ENCODE assay signal across 15 cellular contexts in the genomic region with DNA sequence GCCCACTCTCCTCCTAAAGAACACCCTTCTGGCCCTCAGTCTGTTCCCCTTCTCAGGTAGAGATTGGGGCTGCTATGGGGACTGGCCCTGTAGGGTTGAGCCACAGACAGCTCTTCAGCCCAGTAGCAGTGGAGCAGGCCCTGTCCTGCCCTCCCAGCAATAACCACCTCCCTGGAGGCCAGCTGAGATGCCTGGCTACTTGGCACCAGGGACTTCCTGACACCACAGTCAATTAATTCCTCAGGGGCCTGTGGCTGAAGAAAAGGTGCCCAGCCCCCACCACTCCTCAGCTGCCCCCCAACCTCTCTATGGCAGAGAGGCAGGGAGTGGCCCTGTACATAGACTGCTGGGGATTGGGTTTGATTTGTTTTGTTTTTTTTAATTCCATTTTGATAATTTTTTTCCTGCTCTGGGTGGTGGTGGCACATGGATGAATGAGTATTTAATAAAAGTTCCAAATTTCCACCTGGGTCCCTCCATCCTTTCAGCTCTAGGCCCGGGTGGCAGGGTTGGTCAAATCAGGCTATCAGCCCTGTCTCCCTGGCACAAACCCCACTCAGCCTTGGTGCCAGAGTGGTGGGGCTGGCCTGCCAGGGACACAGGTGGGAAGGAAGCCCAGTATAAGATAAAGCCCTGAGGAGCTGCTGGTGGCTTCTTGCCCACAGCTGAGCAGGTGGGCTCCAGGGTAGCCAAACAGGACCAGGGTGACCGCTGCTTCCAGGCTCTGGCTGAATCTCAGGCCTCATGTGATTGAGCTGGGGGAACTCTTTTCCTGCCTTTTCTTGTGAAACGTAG.
"Had no signal": no experiment of that assay in that cellular context is flagged by ENCODE, and none has a peak within 500 bp of the region (broad histone marks: within the 10 kb centered on the region; RNA-seq: fewer than 3 reads in every experiment).

No MANE protein-coding gene starts in this region.

- H3K4me1 ChIP-seq: right lobe of liver had no signal

- H3K4me3 ChIP-seq: esophagus squamous epithelium, right lobe of liver, testis, upper lobe of right lung had no signal

- H3K27me3 ChIP-seq: brain microvascular endothelial cell, esophagus squamous epithelium, right lobe of liver, testis, upper lobe of right lung had no signal

- H3K27ac ChIP-seq: brain microvascular endothelial cell, esophagus squamous epithelium, right lobe of liver, testis, upper lobe of right lung had no signal

- H3K4me3 Mint-ChIP-seq: activated CD8-positive, alpha-beta T cell treated with anti-CD3 and anti-CD28 coated beads for 36 hours; activated naive CD4-positive, alpha-beta T cell treated with anti-CD3 and anti-CD28 coated beads, Interleukin-2, amount 10 ng/mL, durations not matched to agents 7 days and 5 days; stimulated activated naive CD8-positive, alpha-beta T cell treated with anti-CD3 and anti-CD28 coated beads, Interleukin-15, amount 100 ng/mL, for 72 hours had no signal

- DNase-seq: activated CD8-positive, alpha-beta T cell treated with anti-CD3 and anti-CD28 coated beads for 36 hours; activated naive CD4-positive, alpha-beta T cell treated with anti-CD3 and anti-CD28 coated beads, Interleukin-2, amount 10 ng/mL, durations not matched to agents 7 days and 5 days; brain microvascular endothelial cell; esophagus squamous epithelium; foreskin fibroblast; glutamatergic neuron; naive thymus-derived CD8-positive, alpha-beta T cell; nucleus accumbens; right lobe of liver; stimulated activated CD4-positive, alpha-beta T cell treated with anti-CD3 and anti-CD28 coated beads, Interleukin-12 subunit alpha, Interleukin-12 subunit beta, amount 100 ng/mL, for 4 hours; stimulated activated naive CD8-positive, alpha-beta T cell treated with anti-CD3 and anti-CD28 coated beads, Interleukin-15, amount 100 ng/mL, for 72 hours; T-helper 9 cell; testis; upper lobe of right lung had no signal

- H3K27ac Mint-ChIP-seq: activated naive CD4-positive, alpha-beta T cell treated with anti-CD3 and anti-CD28 coated beads, Interleukin-2, amount 10 ng/mL, durations not matched to agents 7 days and 5 days; progenitor cell of endocrine pancreas had no signal

- ATAC-seq: activated CD8-positive, alpha-beta T cell treated with anti-CD3 and anti-CD28 coated beads for 36 hours; naive thymus-derived CD8-positive, alpha-beta T cell; right lobe of liver; stimulated activated naive CD8-positive, alpha-beta T cell treated with anti-CD3 and anti-CD28 coated beads, Interleukin-15, amount 100 ng/mL, for 72 hours; upper lobe of right lung had no signal

- H3K27me3 Mint-ChIP-seq: activated CD8-positive, alpha-beta T cell treated with anti-CD3 and anti-CD28 coated beads for 36 hours; activated naive CD4-positive, alpha-beta T cell treated with anti-CD3 and anti-CD28 coated beads, Interleukin-2, amount 10 ng/mL, durations not matched to agents 7 days and 5 days; naive thymus-derived CD8-positive, alpha-beta T cell; stimulated activated naive CD8-positive, alpha-beta T cell treated with anti-CD3 and anti-CD28 coated beads, Interleukin-15, amount 100 ng/mL, for 72 hours had no signal

- H3K9me3 Mint-ChIP-seq: activated CD8-positive, alpha-beta T cell treated with anti-CD3 and anti-CD28 coated beads for 36 hours; activated naive CD4-positive, alpha-beta T cell treated with anti-CD3 and anti-CD28 coated beads, Interleukin-2, amount 10 ng/mL, durations not matched to agents 7 days and 5 days; naive thymus-derived CD8-positive, alpha-beta T cell; stimulated activated naive CD8-positive, alpha-beta T cell treated with anti-CD3 and anti-CD28 coated beads, Interleukin-15, amount 100 ng/mL, for 72 hours had no signal

- H3K9me3 ChIP-seq: esophagus squamous epithelium, right lobe of liver, testis, upper lobe of right lung had no signal
